In the genomic region with DNA sequence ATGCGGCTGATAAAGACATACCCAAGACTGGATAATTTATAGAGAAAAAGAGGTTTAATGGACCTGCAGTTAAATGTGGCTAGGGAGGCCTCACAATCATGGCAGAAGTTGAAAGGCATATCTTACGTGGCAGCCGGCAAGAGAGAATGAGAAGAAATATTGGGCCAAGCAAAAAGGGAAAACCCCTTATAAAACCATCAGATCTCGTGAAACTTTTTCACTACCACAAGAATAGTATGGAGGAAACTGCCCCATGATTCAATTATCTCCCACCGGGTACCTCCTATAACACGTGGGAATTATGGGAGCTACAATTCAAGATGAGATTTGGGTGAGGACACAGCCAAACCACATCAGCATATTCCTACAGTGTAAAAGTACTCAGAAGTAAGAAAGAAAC, we compare ENCODE assay signal across 17 cellular contexts. TPM values are rescaled to one million over a fixed set of nuclear protein-coding genes. Genes with fewer than 3 reads are reported as not detected.
DNase-seq lines count a peak whose midpoint lies in the region; ATAC-seq and TF ChIP-seq lines count a peak whose summit lies in the region.
"Had no signal": no experiment of that assay in that cellular context is flagged by ENCODE, and none has a peak within 500 bp of the region (broad histone marks: within the 10 kb centered on the region; RNA-seq: fewer than 3 reads in every experiment).

No MANE protein-coding gene starts in this region.

- no peaks in the 10 kb centered on the region for H3K79me2 ChIP-seq in OCI-LY3 (ENCODE audit: low read length)

- peak overlapping the region; percentile 32; the same call in 1 of the 2 replicates for H2AFZ ChIP-seq in OCI-LY3 (ENCODE audit: low read depth, low read length)

- peak overlapping the region; percentile 58 for H3K27ac Mint-ChIP-seq in activated CD8-positive, alpha-beta T cell treated with anti-CD3 and anti-CD28 coated beads for 36 hours
- H3K27ac Mint-ChIP-seq in activated CD8-positive, alpha-beta T cell treated with anti-CD3 and anti-CD28 coated beads, Interleukin-2, amount 10 ng/mL, durations not matched to agents 7 days and 5 days, result no peak overlapping the region
- peak overlapping the region; percentile 90 for H3K27ac Mint-ChIP-seq in stimulated activated memory B cell treated with anti-CD40 and anti-IgM and Interleukin-4, amounts not matched to agents 10 μg/mL and 1 μg/mL and 100 μg/mL, for 72 hours
- H3K27ac Mint-ChIP-seq: H9 had no signal

- DNase-seq in activated CD8-positive, alpha-beta T cell treated with anti-CD3 and anti-CD28 coated beads for 36 hours, result no peak
- no peak for DNase-seq in activated CD8-positive, alpha-beta T cell treated with anti-CD3 and anti-CD28 coated beads, Interleukin-2, amount 10 ng/mL, durations not matched to agents 7 days and 5 days
- no peak for DNase-seq in uterus
- DNase-seq in glomerular visceral epithelial cell (ENCODE audit: extremely low spot score), result no peak
- DNase-seq: H9, Kasumi-1, NCI-H1930, NCI-H2171, NCI-H510A, RPMI8226 had no signal

- H3K4me3 ChIP-seq in OCI-LY3 (ENCODE audit: low read length) (peak overlapping the region; percentile 60), uterus (no peak overlapping the region)

- peaks cover 2% of the 10 kb centered on the region for H3K36me3 Mint-ChIP-seq in activated CD8-positive, alpha-beta T cell treated with anti-CD3 and anti-CD28 coated beads for 36 hours (ENCODE audit: low read depth)
- H3K36me3 Mint-ChIP-seq in activated CD8-positive, alpha-beta T cell treated with anti-CD3 and anti-CD28 coated beads, Interleukin-2, amount 10 ng/mL, durations not matched to agents 7 days and 5 days (ENCODE audit: low read depth), result peaks cover 3% of the 10 kb centered on the region
- H3K36me3 Mint-ChIP-seq in stimulated activated memory B cell treated with anti-CD40 and anti-IgM and Interleukin-4, amounts not matched to agents 10 μg/mL and 1 μg/mL and 100 μg/mL, for 72 hours, result peaks cover 9% of the 10 kb centered on the region
- H3K36me3 Mint-ChIP-seq: CD14-positive monocyte had no signal

- peak overlapping the region; percentile 88 for H3K27ac ChIP-seq in OCI-LY3 (ENCODE audit: low read length)
- H3K27ac ChIP-seq in uterus, result no peak overlapping the region
- H3K27ac ChIP-seq: 22Rv1 had no signal

- no peak for TF ChIP-seq POLR2A in uterus (IDR thresholded peaks at IDR 0.05)

- H3K4me3 Mint-ChIP-seq in activated CD8-positive, alpha-beta T cell treated with anti-CD3 and anti-CD28 coated beads for 36 hours, result no peak overlapping the region
- no peak overlapping the region for H3K4me3 Mint-ChIP-seq in activated CD8-positive, alpha-beta T cell treated with anti-CD3 and anti-CD28 coated beads, Interleukin-2, amount 10 ng/mL, durations not matched to agents 7 days and 5 days
- H3K4me3 Mint-ChIP-seq in stimulated activated memory B cell treated with anti-CD40 and anti-IgM and Interleukin-4, amounts not matched to agents 10 μg/mL and 1 μg/mL and 100 μg/mL, for 72 hours, result peak overlapping the region; percentile 48
- H3K4me3 Mint-ChIP-seq: CD14-positive monocyte, H9 had no signal

- no peak for ATAC-seq in activated CD8-positive, alpha-beta T cell treated with anti-CD3 and anti-CD28 coated beads for 36 hours
- ATAC-seq in activated CD8-positive, alpha-beta T cell treated with anti-CD3 and anti-CD28 coated beads, Interleukin-2, amount 10 ng/mL, durations not matched to agents 7 days and 5 days, result no peak
- ATAC-seq in HG02678 (IDR thresholded peaks at IDR 0.05; ENCODE audit: unreplicated experiment) (peak; percentile 9), GM21717 (IDR thresholded peaks at IDR 0.05; ENCODE audit: unreplicated experiment) (no peak)
- peak; percentile 61 for ATAC-seq in stimulated activated memory B cell treated with anti-CD40 and anti-IgM and Interleukin-4, amounts not matched to agents 10 μg/mL and 1 μg/mL and 100 μg/mL, for 72 hours
- ATAC-seq: HepG2 had no signal

- no peak for TF ChIP-seq CTCF in activated CD8-positive, alpha-beta T cell treated with anti-CD3 and anti-CD28 coated beads for 36 hours (IDR thresholded peaks at IDR 0.05)
- no peak for TF ChIP-seq CTCF in OCI-LY3 (IDR thresholded peaks at IDR 0.05; ENCODE audit: low read depth, low read length)
- TF ChIP-seq CTCF in uterus (IDR thresholded peaks at IDR 0.05), result no peak

- H3K27me3 ChIP-seq in OCI-LY3 (ENCODE audit: low read depth, low read length) (no peaks in the 10 kb centered on the region), uterus (no peaks in the 10 kb centered on the region)

- POLR2A ChIA-PET in activated CD8-positive, alpha-beta T cell treated with anti-CD3 and anti-CD28 coated beads for 36 hours (lab: Charles Lee), result interaction anchor here (2.3 kb wide), 1 partner anchor 138 kb away, joined by 5 read pairs; no protein-coding TSS in a partner anchor
- POLR2A ChIA-PET in activated CD8-positive, alpha-beta T cell treated with anti-CD3 and anti-CD28 coated beads, Interleukin-2, amount 10 ng/mL, durations not matched to agents 7 days and 5 days (lab: Charles Lee), result no interaction called here

- peak overlapping the region; percentile 60; the same call in 1 of the 2 replicates for H3K9ac ChIP-seq in OCI-LY3 (ENCODE audit: low read length)

- intact Hi-C loops in activated CD8-positive, alpha-beta T cell treated with anti-CD3 and anti-CD28 coated beads for 36 hours (cut with micrococcal nuclease), result loop anchor here (10.0 kb wide), 1 partner anchor 144 kb away; no protein-coding TSS in a partner anchor
- intact Hi-C loops in uterus (cut with DNase I; ENCODE audit: low total_unique reads), result loop anchor here (10.0 kb wide), 1 partner anchor 64 kb away; a partner anchor contains a TSS

- H3K4me2 ChIP-seq in OCI-LY3 (ENCODE audit: low read length), result peak overlapping the region; percentile 82

- no peaks in the 10 kb centered on the region for H4K20me1 ChIP-seq in OCI-LY3 (ENCODE audit: insufficient read depth, low read length)

- H3K4me1 Mint-ChIP-seq in activated CD8-positive, alpha-beta T cell treated with anti-CD3 and anti-CD28 coated beads for 36 hours (ENCODE audit: low read depth), result peaks cover 18% of the 10 kb centered on the region
- H3K4me1 Mint-ChIP-seq in activated CD8-positive, alpha-beta T cell treated with anti-CD3 and anti-CD28 coated beads, Interleukin-2, amount 10 ng/mL, durations not matched to agents 7 days and 5 days (ENCODE audit: low read depth), result peaks cover 13% of the 10 kb centered on the region
- H3K4me1 Mint-ChIP-seq in stimulated activated memory B cell treated with anti-CD40 and anti-IgM and Interleukin-4, amounts not matched to agents 10 μg/mL and 1 μg/mL and 100 μg/mL, for 72 hours, result peaks cover 35% of the 10 kb centered on the region

- H3K9me3 ChIP-seq in OCI-LY3 (ENCODE audit: insufficient read depth, low read length), result no peaks in the 10 kb centered on the region
- H3K9me3 ChIP-seq in uterus, result no peaks in the 10 kb centered on the region

- CTCF ChIA-PET in activated CD8-positive, alpha-beta T cell treated with anti-CD3 and anti-CD28 coated beads for 36 hours (lab: Charles Lee), result interaction anchor here (0.9 kb wide), 1 partner anchor 23 kb away, joined by 3 read pairs; no protein-coding TSS in a partner anchor
- CTCF ChIA-PET in activated CD8-positive, alpha-beta T cell treated with anti-CD3 and anti-CD28 coated beads, Interleukin-2, amount 10 ng/mL, durations not matched to agents 7 days and 5 days (lab: Charles Lee), result interaction anchor here (0.5 to 1.6 kb wide), 3 partner anchors 94 to 145 kb away, joined by 3 to 7 read pairs (median 3); no protein-coding TSS in a partner anchor

- H3K9me3 Mint-ChIP-seq in activated CD8-positive, alpha-beta T cell treated with anti-CD3 and anti-CD28 coated beads for 36 hours, result no peaks in the 10 kb centered on the region
- H3K9me3 Mint-ChIP-seq in activated CD8-positive, alpha-beta T cell treated with anti-CD3 and anti-CD28 coated beads, Interleukin-2, amount 10 ng/mL, durations not matched to agents 7 days and 5 days (ENCODE audit: insufficient read depth), result no peaks in the 10 kb centered on the region
- peaks cover 10% of the 10 kb centered on the region for H3K9me3 Mint-ChIP-seq in stimulated activated memory B cell treated with anti-CD40 and anti-IgM and Interleukin-4, amounts not matched to agents 10 μg/mL and 1 μg/mL and 100 μg/mL, for 72 hours

- no peaks in the 10 kb centered on the region for H3K36me3 ChIP-seq in OCI-LY3 (replicated peaks; ENCODE audit: low read depth, low read length)
- H3K36me3 ChIP-seq in uterus, result no peaks in the 10 kb centered on the region

- H3K4me1 ChIP-seq in OCI-LY3 (ENCODE audit: low read length) (peaks cover 38% of the 10 kb centered on the region), uterus (no peaks in the 10 kb centered on the region)

- no peaks in the 10 kb centered on the region for H3K27me3 Mint-ChIP-seq in activated CD8-positive, alpha-beta T cell treated with anti-CD3 and anti-CD28 coated beads for 36 hours
- H3K27me3 Mint-ChIP-seq in activated CD8-positive, alpha-beta T cell treated with anti-CD3 and anti-CD28 coated beads, Interleukin-2, amount 10 ng/mL, durations not matched to agents 7 days and 5 days (ENCODE audit: low read depth), result no peaks in the 10 kb centered on the region
- no peaks in the 10 kb centered on the region for H3K27me3 Mint-ChIP-seq in stimulated activated memory B cell treated with anti-CD40 and anti-IgM and Interleukin-4, amounts not matched to agents 10 μg/mL and 1 μg/mL and 100 μg/mL, for 72 hours

RNA-seq across cellular contexts. Expression of a gene that starts 4.7 kb away (rescaled TPM):
- 1 to 10 TPM; 2.3 to 2.5 TPM for total RNA-seq in activated CD8-positive, alpha-beta T cell treated with anti-CD3 and anti-CD28 coated beads for 36 hours
- 1 to 10 TPM; 8.0 to 8.3 TPM for total RNA-seq in activated CD8-positive, alpha-beta T cell treated with anti-CD3 and anti-CD28 coated beads, Interleukin-2, amount 10 ng/mL, durations not matched to agents 7 days and 5 days
- 10 to 100 TPM in 1 of 4 donors, 1 to 10 TPM in 3; 5.9 to 44.0 (median 8.8) TPM for total RNA-seq in uterus

Comparison
In these comparisons a context has a peak if more than half of its experiments do, and no peak if none do; other contexts are left out.
1. ATAC-seq: peak in HG02678 (single experiment) and stimulated activated memory B cell treated with anti-CD40 and anti-IgM and Interleukin-4, amounts not matched to agents 10 μg/mL and 1 μg/mL and 100 μg/mL, for 72 hours (single experiment); none in activated CD8-positive, alpha-beta T cell treated with anti-CD3 and anti-CD28 coated beads for 36 hours (single experiment), activated CD8-positive, alpha-beta T cell treated with anti-CD3 and anti-CD28 coated beads, Interleukin-2, amount 10 ng/mL, durations not matched to agents 7 days and 5 days (single experiment) and GM21717 (single experiment).